ENCODE assay signal across 13 cellular contexts in genomic region chr19:40745402-40745780, GRCh38. TPM values are rescaled to one million over a fixed set of nuclear protein-coding genes. Genes with fewer than 3 reads are reported as not detected.
A peak's percentile ranks its signal among the peaks of the same experiment; 100 is the strongest.
DNase-seq lines count a peak whose midpoint lies in the region; ATAC-seq, FAIRE-seq and TF ChIP-seq lines count a peak whose summit lies in the region.
"Had no signal": no experiment of that assay in that cellular context is flagged by ENCODE, and none has a peak within 500 bp of the region (broad histone marks: within the 10 kb centered on the region; RNA-seq: fewer than 3 reads in every experiment).

No MANE protein-coding gene starts in this region.

- no peaks in the 10 kb centered on the region for H3K27me3 ChIP-seq in HUES6 (ENCODE audit: control insufficient read depth, insufficient read depth, low read length)
- no peaks in the 10 kb centered on the region for H3K27me3 ChIP-seq in fibroblast of lung (ENCODE audit: control insufficient read depth, insufficient read depth, low read length)
- H3K27me3 ChIP-seq in spleen (replicated peaks in 1 of 7), result no peaks in the 10 kb centered on the region
- no peaks in the 10 kb centered on the region for H3K27me3 ChIP-seq in pancreas

- H3K4me3 ChIP-seq in HUES6 (ENCODE audit: low read depth, low read length) (peak overlapping the region; percentile 3; the same call in 1 of the 2 replicates), fibroblast of lung (replicated peaks in 1 of 4; ENCODE audit: control extremely low read depth in 1 of 4, insufficient read depth in 1 of 4, low read depth in 3 of 4, low read length in 4 of 4) (no peak overlapping the region), spleen (no peak overlapping the region), pancreas (no peak overlapping the region)
- H3K4me3 ChIP-seq: HAP-1 had no signal

- no peak overlapping the region for H3K4me3 Mint-ChIP-seq in effector memory CD8-positive, alpha-beta T cell

- H3K9me3 ChIP-seq in HUES6 (ENCODE audit: control insufficient read depth, insufficient read depth, low read depth, low read length), result no peaks in the 10 kb centered on the region
- no peaks in the 10 kb centered on the region for H3K9me3 ChIP-seq in fibroblast of lung (ENCODE audit: control insufficient read depth, insufficient read depth, low read depth, low read length)
- no peaks in the 10 kb centered on the region for H3K9me3 ChIP-seq in spleen
- H3K9me3 ChIP-seq in pancreas, result no peaks in the 10 kb centered on the region
- H3K9me3 ChIP-seq: HAP-1 had no signal

- no peaks in the 10 kb centered on the region for H3K27me3 Mint-ChIP-seq in effector memory CD8-positive, alpha-beta T cell

- peaks cover 11 to 15% of the 10 kb centered on the region in 2 donors for H3K4me1 Mint-ChIP-seq in effector memory CD8-positive, alpha-beta T cell (ENCODE audit: low read depth in 2 of 2)

- H3K9me3 Mint-ChIP-seq in effector memory CD8-positive, alpha-beta T cell, result no peaks in the 10 kb centered on the region

- no peak for TF ChIP-seq CTCF in fibroblast of lung (conservative IDR thresholded peaks at IDR 0.05 in 1 of 2, IDR thresholded peaks at IDR 0.05 in 1 of 2; ENCODE audit: low read depth in 1 of 2, low read length in 2 of 2)
- no peak for TF ChIP-seq CTCF in spleen (IDR thresholded peaks at IDR 0.05 in 8 of 11, conservative IDR thresholded peaks at IDR 0.05 in 3 of 11)
- TF ChIP-seq CTCF in pancreas (IDR thresholded peaks at IDR 0.05), result no peak

- TF ChIP-seq POLR2A in spleen (IDR thresholded peaks at IDR 0.05), result no peak

- H3K36me3 Mint-ChIP-seq in effector memory CD8-positive, alpha-beta T cell (ENCODE audit: insufficient read depth), result peaks cover 11% of the 10 kb centered on the region

- WGBS in spleen, 5 donors, result 70 to 81% (median 77%) methylated on average over 7 of the region's 7 CpGs
- 73 to 78% methylated on average over 7 of the region's 7 CpGs for WGBS in pancreas, 2 donors

- H3K79me2 ChIP-seq in fibroblast of lung (ENCODE audit: control insufficient read depth, insufficient read depth, low read length), result no peaks in the 10 kb centered on the region

- peaks cover 22% of the 10 kb centered on the region for H3K4me1 ChIP-seq in HUES6 (ENCODE audit: control insufficient read depth, insufficient read depth, low read length)
- H3K4me1 ChIP-seq in fibroblast of lung (ENCODE audit: control insufficient read depth, extremely low read depth, insufficient read depth, low read length), result peaks cover 2% of the 10 kb centered on the region
- H3K4me1 ChIP-seq in spleen, result peaks cover 4 to 51% (median 29%) of the 10 kb centered on the region in 6 donors
- H3K4me1 ChIP-seq in pancreas, result peaks cover 0 to 4% (median 0%) of the 10 kb centered on the region in 3 donors

- H3K4me2 ChIP-seq in fibroblast of lung (ENCODE audit: extremely low read depth, insufficient read depth, low read length), result no peak overlapping the region

- peak overlapping the region; percentile 39 for H3K9ac ChIP-seq in HUES6 (ENCODE audit: low read length)
- H3K9ac ChIP-seq in fibroblast of lung (ENCODE audit: insufficient read depth, low read length), result no peak overlapping the region

- peak; percentile 52 to 61 for DNase-seq in fibroblast of lung (ENCODE audit: low read depth in 2 of 2)
- DNase-seq in spleen, result no peak
- no peak for DNase-seq in pancreas
- no peak for DNase-seq in activated T-cell treated with anti-CD3 and anti-CD28 coated beads for 4 hours
- no peak for DNase-seq in effector memory CD8-positive, alpha-beta T cell
- DNase-seq: activated T-cell treated with anti-CD3 and anti-CD28 coated beads, Interleukin-2, amount 50 U/mL, for 1 hour; cerebellar nuclear complex; DMS53; NCI-H1105; nucleus accumbens; T-helper 9 cell had no signal

- no peak for FAIRE-seq in pancreas (lab: Jason Lieb, UNC)

- intact Hi-C loops in spleen (cut with DNase I; ENCODE audit: low total_unique reads), result no loop called here
- intact Hi-C loops in pancreas (cut with DNase I), result no loop called here

- H2AFZ ChIP-seq in fibroblast of lung (ENCODE audit: low read length), result no peak overlapping the region

- H3K27ac Mint-ChIP-seq in effector memory CD8-positive, alpha-beta T cell, result no peak overlapping the region

- no peak overlapping the region; the same call in 1 of the 2 replicates for H3K27ac ChIP-seq in HUES6 (ENCODE audit: low read depth, low read length)
- no peak overlapping the region for H3K27ac ChIP-seq in fibroblast of lung (ENCODE audit: insufficient read depth, low read length)
- peak overlapping the region in 7 of 8 donors; percentile 22 to 75 (median 67) for H3K27ac ChIP-seq in spleen
- H3K27ac ChIP-seq in pancreas, result no peak overlapping the region

- no peaks in the 10 kb centered on the region for H4K20me1 ChIP-seq in fibroblast of lung (ENCODE audit: control insufficient read depth, extremely low read depth, insufficient read depth, low read length)

- peaks cover 29% of the 10 kb centered on the region for H3K36me3 ChIP-seq in HUES6 (ENCODE audit: control insufficient read depth, insufficient read depth, low read length)
- peaks cover 3% of the 10 kb centered on the region for H3K36me3 ChIP-seq in fibroblast of lung (ENCODE audit: control insufficient read depth, insufficient read depth, low read length)
- H3K36me3 ChIP-seq in spleen, result peaks cover 0 to 33% (median 7%) of the 10 kb centered on the region in 6 donors
- H3K36me3 ChIP-seq in pancreas, result peaks cover 0 to 2% (median 0%) of the 10 kb centered on the region in 3 donors

- no peak for ATAC-seq in pancreas
- ATAC-seq in effector memory CD8-positive, alpha-beta T cell (replicated peaks), result no peak

RNA-seq across cellular contexts. Expression of gene ACTMAP, which starts 4.9 kb away (rescaled TPM):
- total RNA-seq in fibroblast of lung (0.51 and 1.8 TPM in 2 replicates), spleen (10 to 100 TPM in 3 of 7 donors, 1 to 10 TPM in 4; 6.0 to 16.2 (median 9.8) TPM), pancreas (1 to 10 TPM; 3.2 to 6.3 (median 4.2) TPM)
- polyA plus RNA-seq in fibroblast of lung (2.2 and 2.5 TPM in 2 replicates), spleen (1 to 10 TPM; 5.2 to 6.8 (median 5.9) TPM), pancreas (10 to 100 TPM in 1 of 2 donors, 1 to 10 TPM in 1; 6.1 to 10.1 TPM)
- polyA plus RNA-seq in fibroblast of lung (2012), result 4.7 and 5.7 TPM in 2 replicates
- polyA minus RNA-seq in fibroblast of lung (ENCODE audit: low replicate concordance), result 11.6 and 15.6 TPM in 2 replicates

RNA-seq across cellular contexts. Expression of gene SNRPA, which starts 5.6 kb away (rescaled TPM):
- total RNA-seq in fibroblast of lung (22.1 and 41.9 TPM in 2 replicates), spleen (10 to 100 TPM; 52.9 to 76.9 (median 64.0) TPM), pancreas (10 to 100 TPM; 18.9 to 33.0 (median 23.7) TPM)
- polyA plus RNA-seq in fibroblast of lung (74.4 and 134 TPM in 2 replicates), spleen (10 to 100 TPM; 62.7 to 69.2 (median 67.4) TPM), pancreas (10 to 100 TPM; 28.0 to 32.0 TPM)
- 54.5 and 108 TPM in 2 replicates for polyA plus RNA-seq in fibroblast of lung (2012)
- 179 and 323 TPM in 2 replicates for polyA minus RNA-seq in fibroblast of lung (ENCODE audit: low replicate concordance)

RNA-seq across cellular contexts. Expression of gene ITPKC, which starts 28.5 kb away (rescaled TPM):
- total RNA-seq in fibroblast of lung (19.5 and 23.1 TPM in 2 replicates), spleen (10 to 100 TPM; 11.1 to 39.2 (median 18.0) TPM), pancreas (10 to 100 TPM in 3 of 6 donors, 1 to 10 TPM in 3; 6.9 to 12.6 (median 9.2) TPM)
- polyA plus RNA-seq in fibroblast of lung (6.5 TPM in 2 replicates), spleen (10 to 100 TPM in 1 of 3 donors, 1 to 10 TPM in 2; 6.8 to 14.3 (median 8.6) TPM), pancreas (10 to 100 TPM; 14.5 to 20.4 TPM)
- 10.3 and 10.6 TPM in 2 replicates for polyA plus RNA-seq in fibroblast of lung (2012)
- 15.2 and 15.5 TPM in 2 replicates for polyA minus RNA-seq in fibroblast of lung (ENCODE audit: low replicate concordance)

RNA-seq across cellular contexts. Expression of gene COQ8B, which starts 28.7 kb away (rescaled TPM):
- total RNA-seq in fibroblast of lung (28.0 and 43.4 TPM in 2 replicates), spleen (10 to 100 TPM; 23.0 to 40.2 (median 32.6) TPM), pancreas (10 to 100 TPM; 12.7 to 28.6 (median 16.3) TPM)
- polyA plus RNA-seq in fibroblast of lung (13.7 and 16.7 TPM in 2 replicates), spleen (10 to 100 TPM; 18.4 to 33.8 (median 21.1) TPM), pancreas (10 to 100 TPM; 41.5 to 44.2 TPM)
- 17.2 and 24.4 TPM in 2 replicates for polyA plus RNA-seq in fibroblast of lung (2012)
- 26.2 and 28.8 TPM in 2 replicates for polyA minus RNA-seq in fibroblast of lung (ENCODE audit: low replicate concordance)

RNA-seq across cellular contexts. Expression of gene MIA, which starts 29.9 kb away (rescaled TPM):
- total RNA-seq in fibroblast of lung, result 0.26 TPM in 1 of 2 replicates, not detected in the other
- 0.99 TPM in 1 of 2 replicates, not detected in the other for polyA plus RNA-seq in fibroblast of lung
- 2.0 TPM in 1 of 2 replicates, not detected in the other for polyA plus RNA-seq in fibroblast of lung (2012)
- 2.2 TPM in 1 of 2 replicates, not detected in the other for polyA minus RNA-seq in fibroblast of lung (ENCODE audit: low replicate concordance)
- total RNA-seq in spleen, result 1 to 10 TPM in 1 of 7 donors, not detected in 6; 1.5 TPM
- polyA plus RNA-seq in spleen, result 10 to 100 TPM in 1 of 3 donors, 1 to 10 TPM in 2; 4.5 to 14.2 (median 7.0) TPM
- 1 to 10 TPM in 1 of 6 donors, under 1 TPM in 1, not detected in 4; 0.79 to 1.9 TPM for total RNA-seq in pancreas
- polyA plus RNA-seq in pancreas, result 1 to 10 TPM in 1 of 2 donors, under 1 TPM in 1; 0.94 to 2.2 TPM

Comparison
In these comparisons a context has a peak if more than half of its experiments do, and no peak if none do; other contexts are left out.
1. H3K27ac ChIP-seq: peak in spleen (7 of 8); none in HUES6 (single experiment), fibroblast of lung (single experiment) and pancreas (0 of 4).
2. DNase-seq: peak in fibroblast of lung (2 of 2); none in spleen (single experiment), pancreas (0 of 6), activated T-cell treated with anti-CD3 and anti-CD28 coated beads for 4 hours (single experiment) and effector memory CD8-positive, alpha-beta T cell (0 of 3).